ENCODE assay signal across 25 cellular contexts in genomic region chr13:109253316-109253715, GRCh38.
"Had no signal": no experiment of that assay in that cellular context is flagged by ENCODE, and none has a peak within 500 bp of the region (broad histone marks: within the 10 kb centered on the region; RNA-seq: fewer than 3 reads in every experiment).

No MANE protein-coding gene starts in this region.

- H3K27me3 ChIP-seq: adrenal gland, MG63, SJCRH30 had no signal

- H3K9me3 ChIP-seq: adrenal gland, SK-N-SH had no signal

- H3K27ac ChIP-seq: adrenal gland, SJCRH30, WERI-Rb-1 had no signal

- DNase-seq: activated CD4-positive, alpha-beta memory T cell treated with anti-CD3 and anti-CD28 coated beads, Interleukin-2, amount 10 ng/mL, durations not matched to agents 7 days and 5 days; activated CD4-positive, alpha-beta T cell treated with anti-CD3 and anti-CD28 coated beads for 36 hours; activated CD4-positive, alpha-beta T cell treated with anti-CD3 and anti-CD28 coated beads, Interleukin-2, amount 50 U/mL, for 1 hour; activated CD8-positive, alpha-beta memory T cell treated with anti-CD3 and anti-CD28 coated beads, Interleukin-2, amount 50 U/mL, for 48 hours; activated naive CD4-positive, alpha-beta T cell treated with anti-CD3 and anti-CD28 coated beads, Interleukin-2, amount 50 U/mL, for 16 hours; activated naive CD8-positive, alpha-beta T cell treated with anti-CD3 and anti-CD28 coated beads, Interleukin-2, amount 10 ng/mL, durations not matched to agents 7 days and 5 days; activated T-cell treated with anti-CD3 and anti-CD28 coated beads, Interleukin-2, amount 50 U/mL, for 1 hour; adrenal gland; anterior cingulate cortex; central memory CD4-positive, alpha-beta T cell; KG1; MG63; MV-4-11; NCI-H1092 treated with DMSO at 0.1 percent for 48 hours; NCI-H1436; NCI-H1694 treated with DMSO at 0.1 percent for 48 hours; NCI-H2081; NCI-H446; NCI-H524; PC-3; SJCRH30; SK-N-SH; T-helper 1 cell; WERI-Rb-1 had no signal

- ATAC-seq: activated CD4-positive, alpha-beta T cell treated with anti-CD3 and anti-CD28 coated beads for 36 hours; PC-3; Right ventricle myocardium inferior had no signal

- H3K4me2 ChIP-seq: SK-N-SH had no signal

- H3K4me3 ChIP-seq: adrenal gland, MG63, SJCRH30 had no signal

- H3K9ac ChIP-seq: SK-N-SH had no signal

- H3K36me3 ChIP-seq: adrenal gland, MG63, SJCRH30, WERI-Rb-1 had no signal
